In the genomic region with DNA sequence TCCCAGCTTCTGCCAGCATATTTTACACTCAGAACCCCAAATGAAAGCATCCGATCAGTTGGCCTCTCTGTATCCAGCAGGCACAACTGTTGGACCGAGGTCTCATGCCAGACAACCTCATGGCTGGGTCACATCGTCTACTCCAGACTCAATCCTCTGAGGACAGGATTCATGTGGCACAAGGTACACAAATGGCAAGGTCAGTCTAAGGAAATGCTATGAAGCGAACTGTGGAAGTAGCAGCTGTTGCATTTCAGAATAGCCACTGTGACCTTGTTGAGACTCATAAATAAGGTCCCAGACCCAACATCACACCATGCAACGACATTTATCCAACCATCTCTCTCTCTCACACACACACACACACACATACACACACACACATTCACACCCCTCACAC, we compare ENCODE assay signal across 2 cellular contexts.
TF ChIP-seq lines count a peak whose summit lies in the region.

No MANE protein-coding gene starts in this region.

TF ChIP-seq in GM23338, 12 proteins besides CTCF, POLR2A, EP300 and RAD21 (continued from another document):
- TF ChIP-seq ZNF331 (CRISPR knock-in tag; IDR thresholded peaks at IDR 0.05; ENCODE audit: low read depth) (no peak), JUNB (IDR thresholded peaks at IDR 0.05; ENCODE audit: unreplicated experiment) (no peak)
TF ChIP-seq in GM23338: peak in this region for 0.

TF ChIP-seq in H1, 55 proteins besides CTCF, POLR2A, EP300 and RAD21 (continued from another document):
- TF ChIP-seq ZNF274 (IDR thresholded peaks at IDR 0.05; ENCODE audit: borderline replicate concordance, extremely low read depth, low read length), result no peak
TF ChIP-seq in H1: peak in this region for 0.
